ENCODE assay signal across 9 cellular contexts in the genomic region with DNA sequence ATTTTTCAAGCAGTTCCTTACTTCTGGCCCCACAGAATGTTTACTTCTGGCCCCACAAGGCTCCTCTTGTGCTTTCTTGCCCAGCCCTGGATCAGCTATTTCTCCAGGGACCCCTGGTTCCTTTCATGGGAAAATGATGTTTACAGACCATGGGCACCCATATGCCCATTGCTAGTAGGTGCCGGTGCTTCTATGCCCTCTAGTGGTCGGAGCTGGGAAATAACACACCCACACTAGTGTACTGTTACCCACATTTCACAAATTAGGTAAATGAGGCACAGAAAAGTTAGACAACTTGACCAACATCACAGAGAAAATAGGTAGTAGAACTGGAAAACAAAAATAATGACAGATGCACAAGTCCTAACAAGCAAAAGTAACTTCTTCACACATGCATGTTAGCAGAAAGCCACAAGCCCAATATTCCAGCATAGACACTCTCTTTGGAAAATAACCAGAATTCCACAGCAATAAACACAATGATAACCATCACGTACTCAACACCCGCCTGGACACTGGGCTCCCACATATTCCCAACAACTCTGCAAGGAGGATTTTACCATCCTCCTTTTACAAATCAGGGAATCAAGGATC. TPM values are rescaled to one million over a fixed set of nuclear protein-coding genes. Genes with fewer than 3 reads are reported as not detected.
A peak's percentile ranks its signal among the peaks of the same experiment; 100 is the strongest.
DNase-seq lines count a peak whose midpoint lies in the region; ATAC-seq and TF ChIP-seq lines count a peak whose summit lies in the region.
"Had no signal": no experiment of that assay in that cellular context is flagged by ENCODE, and none has a peak within 500 bp of the region (broad histone marks: within the 10 kb centered on the region; RNA-seq: fewer than 3 reads in every experiment).

No MANE protein-coding gene starts in this region.

- TF ChIP-seq CTCF in VCaP (conservative IDR thresholded peaks at IDR 0.05) (peak; percentile 81), MCF 10A (IDR thresholded peaks at IDR 0.05; ENCODE audit: unreplicated experiment) (peak; percentile 76), lower leg skin (IDR thresholded peaks at IDR 0.05) (no peak)

- H3K4me1 Mint-ChIP-seq in MCF 10A (ENCODE audit: insufficient read depth, unreplicated experiment) = peaks cover 5% of the 10 kb centered on the region

- no peak overlapping the region for H3K27ac Mint-ChIP-seq in MCF 10A (ENCODE audit: low read depth, unreplicated experiment)
- H3K27ac Mint-ChIP-seq: dendritic cell treated with granulocyte-macrophage colony-stimulating factor and Interleukin-4, amounts not matched to agents 40 ng/mL and 50 ng/mL, for 4 days had no signal

- POLR2A ChIA-PET in MCF 10A (lab: Yijun Ruan, JAX) = interaction anchor here (0.7 kb wide), 1 partner anchor 97 kb away, joined by 3 read pairs; no protein-coding TSS in a partner anchor

- CTCF ChIA-PET in MCF 10A (lab: Yijun Ruan, JAX) = interaction anchor here (0.5 to 2.9 kb wide), 34 partner anchors 9 to 908 kb away, joined by 3 to 35 read pairs (median 4); a partner anchor contains a TSS

- H3K4me3 Mint-ChIP-seq in MCF 10A (ENCODE audit: unreplicated experiment) = no peak overlapping the region
- H3K4me3 Mint-ChIP-seq: dendritic cell treated with granulocyte-macrophage colony-stimulating factor and Interleukin-4, amounts not matched to agents 40 ng/mL and 50 ng/mL, for 4 days had no signal

- peaks cover 62% of the 10 kb centered on the region for H3K27me3 Mint-ChIP-seq in MCF 10A (ENCODE audit: insufficient read depth, unreplicated experiment)

- DNase-seq in GF-D8 (lab: John Stamatoyannopoulos, UW) (peak; percentile 11), MV-4-11 (lab: John Stamatoyannopoulos, UW) (peak; percentile 63), MCF 10A (ENCODE audit: unreplicated experiment) (peak; percentile 65), lower leg skin (ENCODE audit: low spot score in 2 of 2) (peak; percentile 30 to 85), HuH-7 (ENCODE audit: low spot score) (no peak)
- peak; percentile 48 to 49 for DNase-seq in stimulated activated CD8-positive, alpha-beta memory T cell treated with anti-CD3 and anti-CD28 coated beads, Interleukin-2, amount 100 ng/mL, for 1 hour (ENCODE audit: low read depth in 2 of 2)

- intact Hi-C loops in MCF 10A (cut with micrococcal nuclease) = loop anchor here (1.0 to 2.0 kb wide), 2 partner anchors 31 to 67 kb away; no protein-coding TSS in a partner anchor
- intact Hi-C loops in lower leg skin (cut with DNase I; ENCODE audit: low total_unique reads) = no loop called here

- no peak overlapping the region for H3K4me3 ChIP-seq in lower leg skin (ENCODE audit: low read depth, poor library complexity, severe bottlenecking)

- H3K36me3 Mint-ChIP-seq in MCF 10A (ENCODE audit: insufficient read depth, unreplicated experiment) = peaks cover 7% of the 10 kb centered on the region

- no peak for ATAC-seq in HG03139 (IDR thresholded peaks at IDR 0.05; ENCODE audit: unreplicated experiment)

- WGBS in lower leg skin, 2 donors = 6 to 8% methylated on average over 4 of the region's 4 CpGs

- H3K9me3 Mint-ChIP-seq in MCF 10A (ENCODE audit: unreplicated experiment) = no peaks in the 10 kb centered on the region
- H3K9me3 Mint-ChIP-seq: dendritic cell treated with granulocyte-macrophage colony-stimulating factor and Interleukin-4, amounts not matched to agents 40 ng/mL and 50 ng/mL, for 4 days had no signal

- no peak overlapping the region for H3K27ac ChIP-seq in VCaP

- BruUV-seq in MCF 10A (replicated peaks; lab: Mats Ljungman, UMichigan) = no TSS peak

- no peak for TF ChIP-seq POLR2A in lower leg skin (IDR thresholded peaks at IDR 0.05)

RNA-seq across cellular contexts. Expression of a gene that starts 1.3 kb away (rescaled TPM):
- not detected in 2 replicates for total RNA-seq in MCF 10A (2022)
- 10 to 100 TPM in 2 of 4 donors, 1 to 10 TPM in 2; 2.6 to 23.1 (median 14.5) TPM for total RNA-seq in lower leg skin

RNA-seq across cellular contexts. Expression of a gene that starts 42.4 kb away (rescaled TPM):
- total RNA-seq in MCF 10A (2022) (not detected in 2 replicates), lower leg skin (not detected)

RNA-seq across cellular contexts. Expression of a gene that starts 45.6 kb away (rescaled TPM):
- total RNA-seq in MCF 10A (2022) (not detected in 2 replicates), lower leg skin (10 to 100 TPM in 2 of 4 donors, 1 to 10 TPM in 2; 6.0 to 14.0 (median 9.1) TPM)

Comparison
In these comparisons a context has a peak if more than half of its experiments do, and no peak if none do; other contexts are left out.
1. CTCF ChIP-seq: peak in VCaP (single experiment) and MCF 10A (single experiment); none in lower leg skin (0 of 3).